Comparison of ENCODE assay signal across 20 cellular contexts in genomic region chr17:509316-509715, GRCh38.
"Had no signal": no experiment of that assay in that cellular context is flagged by ENCODE, and none has a peak within 500 bp of the region (broad histone marks: within the 10 kb centered on the region; RNA-seq: fewer than 3 reads in every experiment).

No MANE protein-coding gene starts in this region.

- FAIRE-seq: HTR-8/SVneo, RCC 7860 had no signal

- DNase-seq: KBM-7, MV-4-11, NCI-H1048, NCI-H1105, NCI-H1417, NCI-H1436 treated with DMSO at 0.1 percent for 48 hours, NCI-H1694, NCI-H1930, NCI-H2081, NCI-H2107, NCI-H2227 treated with DMSO at 0.1 percent for 48 hours, NCI-H524, NCI-H526 treated with DMSO at 0.1 percent for 48 hours, NCI-H748 treated with DMSO at 0.1 percent for 48 hours, RPMI8226, SHP77, SK-N-SH, SW 1271 had no signal

- H3K9ac ChIP-seq: SK-N-SH had no signal

- H3K4me2 ChIP-seq: SK-N-SH had no signal

- H3K9me3 ChIP-seq: SK-N-SH had no signal
